In the genomic region with DNA sequence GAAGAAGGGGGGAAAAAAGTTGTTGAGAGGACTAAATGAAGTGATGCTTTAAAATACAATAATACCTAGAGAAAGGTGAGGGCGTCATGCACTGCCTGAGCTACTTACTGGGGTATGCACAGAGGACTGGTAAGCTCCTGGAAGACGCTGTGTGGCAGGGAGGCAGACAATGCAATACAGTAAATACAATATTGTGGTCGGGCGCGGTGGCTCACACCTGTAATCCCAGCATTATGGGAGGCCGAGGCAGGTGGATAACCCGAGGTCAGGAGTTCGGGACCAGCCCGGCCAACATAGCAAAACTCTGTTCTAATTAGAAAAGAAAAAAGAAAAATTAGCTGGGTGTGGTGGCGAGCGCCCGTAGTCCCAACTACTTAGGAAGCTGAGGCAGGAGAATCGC, we compare ENCODE assay signal across 8 cellular contexts. TPM values are rescaled to one million over a fixed set of nuclear protein-coding genes. Genes with fewer than 3 reads are reported as not detected.
DNase-seq lines count a peak whose midpoint lies in the region; ATAC-seq and TF ChIP-seq lines count a peak whose summit lies in the region.

No MANE protein-coding gene starts in this region.

- no peak for DNase-seq in activated CD4-positive, alpha-beta T cell treated with anti-CD3 and anti-CD28 coated beads for 36 hours
- DNase-seq in activated CD4-positive, alpha-beta T cell treated with anti-CD3 and anti-CD28 coated beads, Interleukin-2, amount 50 U/mL, for 48 hours, result no peak
- DNase-seq in ascending aorta (ENCODE audit: low spot score in 2 of 2) (no peak), right lobe of liver (no peak), substantia nigra (lab: John Stamatoyannopoulos, UW) (no peak), DMS153 (lab: John Stamatoyannopoulos, UW) (no peak)

- no peaks in the 10 kb centered on the region for H3K36me3 ChIP-seq in ascending aorta
- H3K36me3 ChIP-seq in right lobe of liver, result no peaks in the 10 kb centered on the region

- H3K27me3 ChIP-seq in ascending aorta (no peaks in the 10 kb centered on the region), right lobe of liver (no peaks in the 10 kb centered on the region)

- no peaks in the 10 kb centered on the region for H3K36me3 Mint-ChIP-seq in activated CD4-positive, alpha-beta T cell treated with anti-CD3 and anti-CD28 coated beads for 36 hours (ENCODE audit: low read depth)

- H3K27me3 Mint-ChIP-seq in activated CD4-positive, alpha-beta T cell treated with anti-CD3 and anti-CD28 coated beads for 36 hours, result peaks cover 8% of the 10 kb centered on the region

- WGBS in right lobe of liver (ENCODE audit: insufficient coverage, low coverage, low lambda C conversion rate, missing lambda C conversion rate), result 85% methylated on average over 12 of the region's 13 CpGs

- peaks cover 0 to 9% of the 10 kb centered on the region in 2 donors for H3K4me1 ChIP-seq in ascending aorta
- no peaks in the 10 kb centered on the region for H3K4me1 ChIP-seq in right lobe of liver

- H3K27ac ChIP-seq in ascending aorta, result no peak overlapping the region
- H3K27ac ChIP-seq in right lobe of liver, result no peak overlapping the region
- H3K27ac ChIP-seq in substantia nigra (ENCODE audit: low read depth, low read length, poor library complexity, severe bottlenecking), result peak overlapping the region; percentile 79

- CTCF ChIA-PET in activated CD4-positive, alpha-beta T cell treated with anti-CD3 and anti-CD28 coated beads for 36 hours (lab: Charles Lee), result no interaction called here

- TF ChIP-seq CTCF in ascending aorta (IDR thresholded peaks at IDR 0.05) (no peak), right lobe of liver (IDR thresholded peaks at IDR 0.05) (no peak)

- POLR2A ChIA-PET in activated CD4-positive, alpha-beta T cell treated with anti-CD3 and anti-CD28 coated beads for 36 hours (lab: Charles Lee), result no interaction called here

- intact Hi-C loops in activated CD4-positive, alpha-beta T cell treated with anti-CD3 and anti-CD28 coated beads for 36 hours (cut with DNase I, micrococcal nuclease), result loop anchor here (1.0 to 2.0 kb wide), 3 partner anchors 13 to 146 kb away; a partner anchor contains a TSS
- intact Hi-C loops in ascending aorta (cut with DNase I), result loop anchor here (5.0 kb wide), 2 partner anchors 124 to 214 kb away; a partner anchor contains a TSS
- intact Hi-C loops in right lobe of liver (cut with DNase I), result no loop called here

- TF ChIP-seq POLR2A in right lobe of liver (IDR thresholded peaks at IDR 0.05), result no peak

- H3K4me3 ChIP-seq in ascending aorta (peak overlapping the region; percentile 63 to 89), right lobe of liver (peak overlapping the region in 2 of 3 donors; percentile 51 to 59)

- no peaks in the 10 kb centered on the region for H3K9me3 ChIP-seq in ascending aorta
- H3K9me3 ChIP-seq in right lobe of liver, result no peaks in the 10 kb centered on the region

- no peak overlapping the region for H3K27ac Mint-ChIP-seq in activated CD4-positive, alpha-beta T cell treated with anti-CD3 and anti-CD28 coated beads for 36 hours

- ATAC-seq in activated CD4-positive, alpha-beta T cell treated with anti-CD3 and anti-CD28 coated beads for 36 hours, result no peak
- ATAC-seq in right lobe of liver (no peak), HG03460 (IDR thresholded peaks at IDR 0.05; ENCODE audit: unreplicated experiment) (no peak), HG02571 (IDR thresholded peaks at IDR 0.05; ENCODE audit: unreplicated experiment) (no peak)

- H3K9me3 Mint-ChIP-seq in activated CD4-positive, alpha-beta T cell treated with anti-CD3 and anti-CD28 coated beads for 36 hours (ENCODE audit: low read depth), result no peaks in the 10 kb centered on the region

- peak overlapping the region; percentile 73 for H3K4me3 Mint-ChIP-seq in activated CD4-positive, alpha-beta T cell treated with anti-CD3 and anti-CD28 coated beads for 36 hours

- H3K4me1 Mint-ChIP-seq in activated CD4-positive, alpha-beta T cell treated with anti-CD3 and anti-CD28 coated beads for 36 hours, result peaks cover 31% of the 10 kb centered on the region

RNA-seq across cellular contexts. Expression of a gene that starts 0.7 kb away (rescaled TPM):
- total RNA-seq in activated CD4-positive, alpha-beta T cell treated with anti-CD3 and anti-CD28 coated beads for 36 hours, result 1 to 10 TPM; 5.2 to 6.8 TPM
- total RNA-seq in ascending aorta (151 TPM), right lobe of liver (10 to 100 TPM in 2 of 6 experiments, 1 to 10 TPM in 4; 4.2 to 14.9 (median 8.7) TPM)

RNA-seq across cellular contexts. Expression of a gene that starts 43.6 kb away (rescaled TPM):
- not detected for total RNA-seq in activated CD4-positive, alpha-beta T cell treated with anti-CD3 and anti-CD28 coated beads for 36 hours
- total RNA-seq in ascending aorta (not detected), right lobe of liver (not detected)

Comparison
In these comparisons a context has a peak if more than half of its experiments do, and no peak if none do; other contexts are left out.
1. intact Hi-C loops: an anchor here in activated CD4-positive, alpha-beta T cell treated with anti-CD3 and anti-CD28 coated beads for 36 hours (1.0 to 2.0 kb wide) and ascending aorta (5.0 kb wide); none called in right lobe of liver.